ENCODE assay signal across 18 cellular contexts in genomic region chr6:158006821-158007570, GRCh38. TPM values are rescaled to one million over a fixed set of nuclear protein-coding genes. Genes with fewer than 3 reads are reported as not detected.
A peak's percentile ranks its signal among the peaks of the same experiment; 100 is the strongest.
DNase-seq lines count a peak whose midpoint lies in the region; ATAC-seq, FAIRE-seq and TF ChIP-seq lines count a peak whose summit lies in the region.
"Had no signal": no experiment of that assay in that cellular context is flagged by ENCODE, and none has a peak within 500 bp of the region (broad histone marks: within the 10 kb centered on the region; RNA-seq: fewer than 3 reads in every experiment).

No MANE protein-coding gene starts in this region.

- H3K27me3 ChIP-seq in heart right ventricle (no peaks in the 10 kb centered on the region), mesenchymal stem cell (ENCODE audit: control insufficient read depth in 1 of 2, insufficient read depth in 1 of 2, low read length in 2 of 2) (no peaks in the 10 kb centered on the region)

- H3K4me1 ChIP-seq in heart right ventricle = peaks cover 26 to 85% (median 68%) of the 10 kb centered on the region in 9 donors
- H3K4me1 ChIP-seq in mesenchymal stem cell (ENCODE audit: control insufficient read depth, insufficient read depth, low read depth, low read length) = peaks cover 40% of the 10 kb centered on the region
- H3K4me1 ChIP-seq: HAP-1 had no signal

- H3K23ac ChIP-seq in mesenchymal stem cell (ENCODE audit: low read length in 2 of 2) = no peak overlapping the region

- H2BK12ac ChIP-seq in mesenchymal stem cell (ENCODE audit: low read length in 2 of 2) = peak overlapping the region; percentile 22 to 59

- H3K27me3 Mint-ChIP-seq in stimulated activated naive B cell treated with anti-CD40 and anti-IgM and Interleukin-4, amounts not matched to agents 10 μg/mL and 1 μg/mL and 100 μg/mL, for 72 hours = no peaks in the 10 kb centered on the region

- H3K36me3 ChIP-seq in heart right ventricle = no peaks in the 10 kb centered on the region
- peaks cover 21 to 41% of the 10 kb centered on the region in 2 experiments for H3K36me3 ChIP-seq in mesenchymal stem cell (ENCODE audit: control insufficient read depth in 1 of 2, insufficient read depth in 2 of 2, low read depth in 1 of 2, low read length in 2 of 2)
- H3K36me3 ChIP-seq: HAP-1 had no signal

- H2BK120ac ChIP-seq in mesenchymal stem cell (ENCODE audit: low read depth, low read length) = no peak overlapping the region

- DNase-seq in Right ventricle myocardium superior = peak; percentile 24
- DNase-seq in heart right ventricle = no peak
- no peak for DNase-seq in mesenchymal stem cell
- DNase-seq in stimulated activated naive B cell treated with anti-CD40 and anti-IgM and Interleukin-4, amounts not matched to agents 10 μg/mL and 1 μg/mL and 100 μg/mL, for 72 hours = no peak
- no peak for DNase-seq in SK-N-DZ (ENCODE audit: low spot score)
- no peak for DNase-seq in RCC 7860 (ENCODE audit: low spot score)
- no peak for DNase-seq in NCI-H774 (lab: John Stamatoyannopoulos, UW)
- DNase-seq: DMS79; NCI-H1436; NCI-H2081; NCI-H524 treated with DMSO at 0.1 percent for 48 hours; NK-92 treated with Interleukin-12 subunit alpha and Interleukin-12 subunit beta, amount 100 ng/mL, for 24 hours; OCI-M1 had no signal

- intact Hi-C loops in Right ventricle myocardium superior (cut with DNase I) (no loop called here), heart right ventricle (cut with DNase I) (no loop called here)

- H3K27ac ChIP-seq in heart right ventricle (peak overlapping the region in 1 of 10 donors; percentile 83), cingulate gyrus (ENCODE audit: low read depth, low read length) (peak overlapping the region; percentile 69), mesenchymal stem cell (ENCODE audit: low read length, poor library complexity, severe bottlenecking) (no peak overlapping the region)

- ATAC-seq in Right ventricle myocardium superior (ENCODE audit: poor library complexity) = no peak
- no peak for ATAC-seq in heart right ventricle
- no peak for ATAC-seq in stimulated activated naive B cell treated with anti-CD40 and anti-IgM and Interleukin-4, amounts not matched to agents 10 μg/mL and 1 μg/mL and 100 μg/mL, for 72 hours (replicated peaks)
- ATAC-seq: A549, GM12878 had no signal

- no peak for TF ChIP-seq CTCF in heart right ventricle (IDR thresholded peaks at IDR 0.05)

- H3K14ac ChIP-seq in mesenchymal stem cell (ENCODE audit: low read length in 2 of 2) = no peak overlapping the region

- no peak overlapping the region for H2BK5ac ChIP-seq in mesenchymal stem cell (ENCODE audit: low read depth, low read length, poor library complexity, severe bottlenecking)

- H3K4ac ChIP-seq in mesenchymal stem cell (ENCODE audit: low read depth in 1 of 2, low read length in 2 of 2) = no peak overlapping the region

- H3K9me3 ChIP-seq in heart right ventricle (no peaks in the 10 kb centered on the region), mesenchymal stem cell (ENCODE audit: control insufficient read depth, low read length) (no peaks in the 10 kb centered on the region)
- H3K9me3 ChIP-seq: A549, HAP-1 had no signal

- no peak overlapping the region for H4K8ac ChIP-seq in mesenchymal stem cell (ENCODE audit: low read length)

- no peak overlapping the region for H3K4me3 Mint-ChIP-seq in stimulated activated naive B cell treated with anti-CD40 and anti-IgM and Interleukin-4, amounts not matched to agents 10 μg/mL and 1 μg/mL and 100 μg/mL, for 72 hours
- H3K4me3 Mint-ChIP-seq: CD14-positive monocyte had no signal

- H3K9me3 Mint-ChIP-seq in stimulated activated naive B cell treated with anti-CD40 and anti-IgM and Interleukin-4, amounts not matched to agents 10 μg/mL and 1 μg/mL and 100 μg/mL, for 72 hours = peaks cover 3 to 5% of the 10 kb centered on the region in 2 donors

- peak overlapping the region; percentile 88 for H4K91ac ChIP-seq in mesenchymal stem cell (ENCODE audit: low read length)

- peak overlapping the region; percentile 53 for H3K27ac Mint-ChIP-seq in stimulated activated naive B cell treated with anti-CD40 and anti-IgM and Interleukin-4, amounts not matched to agents 10 μg/mL and 1 μg/mL and 100 μg/mL, for 72 hours

- peak overlapping the region; percentile 77 for H2BK15ac ChIP-seq in mesenchymal stem cell (ENCODE audit: low read depth, poor library complexity, severe bottlenecking)

- H3K9ac ChIP-seq in mesenchymal stem cell (ENCODE audit: low read length) = no peak overlapping the region

- H3K4me1 Mint-ChIP-seq in stimulated activated naive B cell treated with anti-CD40 and anti-IgM and Interleukin-4, amounts not matched to agents 10 μg/mL and 1 μg/mL and 100 μg/mL, for 72 hours = peaks cover 73 to 93% of the 10 kb centered on the region in 2 donors

- 96% methylated on average over 11 of the region's 11 CpGs for WGBS in heart right ventricle, 2 donors
- WGBS in mesenchymal stem cell = 94% methylated on average over 10 of the region's 11 CpGs

- H3K36me3 Mint-ChIP-seq in stimulated activated naive B cell treated with anti-CD40 and anti-IgM and Interleukin-4, amounts not matched to agents 10 μg/mL and 1 μg/mL and 100 μg/mL, for 72 hours = peaks cover 54 to 76% of the 10 kb centered on the region in 2 donors

- no peak overlapping the region for H3K4me2 ChIP-seq in mesenchymal stem cell (ENCODE audit: low read length, poor library complexity, severe bottlenecking)
- H3K4me2 ChIP-seq: A549 had no signal

- peak overlapping the region; percentile 42 for H2AK5ac ChIP-seq in mesenchymal stem cell (ENCODE audit: low read length, severe bottlenecking)

- H3K79me1 ChIP-seq in mesenchymal stem cell (replicated peaks; ENCODE audit: low read length, poor library complexity, severe bottlenecking) = peaks cover 11% of the 10 kb centered on the region

- H2AFZ ChIP-seq in mesenchymal stem cell (ENCODE audit: low read depth, low read length) = no peak overlapping the region

- FAIRE-seq in RCC 7860 (lab: Jason Lieb, UNC) = no peak
- FAIRE-seq: A549, GM12878 had no signal

- H3K4me3 ChIP-seq in heart right ventricle (no peak overlapping the region), mesenchymal stem cell (ENCODE audit: insufficient read depth in 1 of 2, low read depth in 1 of 2, low read length in 2 of 2) (no peak overlapping the region)
- H3K4me3 ChIP-seq: A549, GM12878, HAP-1 had no signal

- peak overlapping the region in 1 of 2 experiments; percentile 72 for H3K18ac ChIP-seq in mesenchymal stem cell (ENCODE audit: low read depth in 1 of 2, low read length in 2 of 2)

RNA-seq across cellular contexts. Expression of gene SYNJ2, which starts 25.3 kb away (rescaled TPM):
- 14.0 TPM for total RNA-seq in Right ventricle myocardium superior
- total RNA-seq in heart right ventricle = 10 to 100 TPM; 14.0 to 27.8 (median 19.6) TPM
- polyA plus RNA-seq in heart right ventricle = 10 to 100 TPM; 14.5 to 17.6 TPM
- 14.0 TPM for polyA plus RNA-seq in mesenchymal stem cell (2013, experiment 1 of 2)
- 12.9 TPM for polyA plus RNA-seq in mesenchymal stem cell (2013, experiment 2 of 2)
- polyA plus RNA-seq in SK-N-DZ (2014; cell fraction: cytosol; rRNA removed) = 0.82 and 1.5 TPM in 2 replicates
- 0.77 and 1.4 TPM in 2 replicates for polyA plus RNA-seq in SK-N-DZ (2014; cell fraction: nucleus; rRNA removed)
